ENCODE assay signal across 24 cellular contexts in genomic region chr16:23575834-23576233, GRCh38. TPM values are rescaled to one million over a fixed set of nuclear protein-coding genes. Genes with fewer than 3 reads are reported as not detected.
A peak's percentile ranks its signal among the peaks of the same experiment; 100 is the strongest.
DNase-seq lines count a peak whose midpoint lies in the region; ATAC-seq and TF ChIP-seq lines count a peak whose summit lies in the region.
"Had no signal": no experiment of that assay in that cellular context is flagged by ENCODE, and none has a peak within 500 bp of the region (broad histone marks: within the 10 kb centered on the region; RNA-seq: fewer than 3 reads in every experiment).

No MANE protein-coding gene starts in this region.

- no peak for TF ChIP-seq CTCF in SK-N-SH (IDR thresholded peaks at IDR 0.05)
- TF ChIP-seq CTCF in HCT116 (IDR thresholded peaks at IDR 0.05 in 2 of 3, conservative IDR thresholded peaks at IDR 0.05 in 1 of 3; ENCODE audit: borderline replicate concordance in 1 of 3, insufficient read depth in 1 of 3, low read depth in 2 of 3, low read length in 2 of 3), result no peak
- no peak for TF ChIP-seq CTCF in CD14-positive monocyte (IDR thresholded peaks at IDR 0.05)

- H3K4me3 ChIP-seq in SK-N-SH (ENCODE audit: low read depth in 2 of 2, low read length in 1 of 2) (no peak overlapping the region), HCT116 (replicated peaks in 1 of 2; ENCODE audit: low read depth in 1 of 2, low read length in 2 of 2) (no peak overlapping the region)
- H3K4me3 ChIP-seq: GM12878, HAP-1, ovary, upper lobe of left lung had no signal

- peak; percentile 35; the same call in 2 of the 3 replicates for ATAC-seq in SK-N-SH treated with all-trans-retinoic acid at 6 μM for 48 hours
- ATAC-seq in HCT116, result peak; percentile 58
- ATAC-seq in memory B cell (ENCODE audit: low read depth), result no peak
- ATAC-seq: activated CD4-positive, alpha-beta T cell treated with anti-CD3 and anti-CD28 coated beads for 36 hours; GM12878; stimulated activated memory B cell treated with anti-CD40 and anti-IgM and Interleukin-4, amounts not matched to agents 10 μg/mL and 1 μg/mL and 100 μg/mL, for 72 hours had no signal

- CTCF ChIA-PET in SK-N-SH (lab: Yijun Ruan, JAX), result interaction anchor here (0.9 to 3.5 kb wide), 2 partner anchors 18 to 21 kb away, joined by 6 to 10 read pairs; partner anchors contain the start of genes NDUFAB1 and UBFD1
- CTCF ChIA-PET in HCT116 (lab: Charles Lee), result interaction anchor here (1.4 kb wide), 1 partner anchor 21 kb away, joined by 3 read pairs; no protein-coding TSS in a partner anchor

- H3K4me1 Mint-ChIP-seq in memory B cell (peaks cover 10% of the 10 kb centered on the region), CD14-positive monocyte (peaks cover 24% of the 10 kb centered on the region)
- H3K4me1 Mint-ChIP-seq: activated CD4-positive, alpha-beta T cell treated with anti-CD3 and anti-CD28 coated beads for 36 hours; activated naive CD4-positive, alpha-beta T cell treated with anti-CD3 and anti-CD28 coated beads, Interleukin-2, amount 50 U/mL, for 24 hours had no signal

- in situ Hi-C loops in SK-MEL-5 (cut with HindIII; ENCODE audit: low pct_unique_long_range_greater_than_20kb, low sequenced_read_pairs), result no loop called here

- H3K9me3 Mint-ChIP-seq in memory B cell, result no peaks in the 10 kb centered on the region
- H3K9me3 Mint-ChIP-seq in CD14-positive monocyte, result peaks cover 0 to 2% (median 0%) of the 10 kb centered on the region in 7 donors
- H3K9me3 Mint-ChIP-seq: activated naive CD4-positive, alpha-beta T cell treated with anti-CD3 and anti-CD28 coated beads, Interleukin-2, amount 50 U/mL, for 24 hours; CD4-positive, alpha-beta T cell had no signal

- intact Hi-C loops in HCT116 (cut with micrococcal nuclease), result no loop called here
- intact Hi-C loops in CD14-positive monocyte (cut with micrococcal nuclease), result no loop called here

- H3K4me3 Mint-ChIP-seq in memory B cell, result no peak overlapping the region
- H3K4me3 Mint-ChIP-seq in CD14-positive monocyte, result no peak overlapping the region
- H3K4me3 Mint-ChIP-seq: activated CD4-positive, alpha-beta T cell treated with anti-CD3 and anti-CD28 coated beads for 36 hours; activated naive CD4-positive, alpha-beta T cell treated with anti-CD3 and anti-CD28 coated beads, Interleukin-2, amount 50 U/mL, for 24 hours; CD4-positive, alpha-beta T cell; stimulated activated memory B cell treated with anti-CD40 and anti-IgM and Interleukin-4, amounts not matched to agents 10 μg/mL and 1 μg/mL and 100 μg/mL, for 72 hours had no signal

- no peak for TF ChIP-seq EP300 in SK-N-SH (IDR thresholded peaks at IDR 0.05; ENCODE audit: borderline replicate concordance in 1 of 2, low read depth in 1 of 2, low read length in 1 of 2)

- peaks cover 29 to 43% of the 10 kb centered on the region in 2 experiments for H3K36me3 ChIP-seq in SK-N-SH (replicated peaks in 1 of 2; ENCODE audit: control insufficient read depth in 1 of 2, insufficient read depth in 2 of 2, low read length in 1 of 2)
- peaks cover 5 to 18% of the 10 kb centered on the region in 2 experiments; a peak in 3 of 4 replicates for H3K36me3 ChIP-seq in HCT116 (ENCODE audit: control insufficient read depth in 1 of 2, insufficient read depth in 2 of 2, low read length in 2 of 2)
- H3K36me3 ChIP-seq: ovary had no signal

- WGBS in SK-N-SH (ENCODE audit: low lambda C conversion rate), result 97% methylated on average over 3 of the region's 3 CpGs

- H3K9me2 ChIP-seq in SK-N-SH (no peaks in the 10 kb centered on the region), HCT116 (ENCODE audit: insufficient read depth) (no peaks in the 10 kb centered on the region)

- H3K36me3 Mint-ChIP-seq in memory B cell, result peaks cover 14% of the 10 kb centered on the region
- H3K36me3 Mint-ChIP-seq in CD14-positive monocyte, result peaks cover 45 to 52% of the 10 kb centered on the region in 2 donors

- H2AFZ ChIP-seq in SK-N-SH (ENCODE audit: low read depth) (no peak overlapping the region), HCT116 (ENCODE audit: low read depth, low read length, poor library complexity, severe bottlenecking) (no peak overlapping the region)

- H3K4me1 ChIP-seq in SK-N-SH (ENCODE audit: control insufficient read depth in 1 of 2, insufficient read depth in 2 of 2, low read depth in 1 of 2, low read length in 1 of 2), result no peaks in the 10 kb centered on the region
- no peaks in the 10 kb centered on the region for H3K4me1 ChIP-seq in HCT116 (ENCODE audit: control insufficient read depth in 1 of 2, insufficient read depth in 2 of 2, low read length in 2 of 2)
- H3K4me1 ChIP-seq: upper lobe of left lung had no signal

- H3K27ac ChIP-seq in SK-N-SH (ENCODE audit: low read depth in 2 of 2, low read length in 1 of 2) (no peak overlapping the region), HCT116 (ENCODE audit: low read depth, low read length) (no peak overlapping the region)
- H3K27ac ChIP-seq: ovary, upper lobe of left lung had no signal

- H3K27me3 Mint-ChIP-seq in memory B cell (no peaks in the 10 kb centered on the region), CD14-positive monocyte (ENCODE audit: low read depth in 3 of 3) (no peaks in the 10 kb centered on the region)
- H3K27me3 Mint-ChIP-seq: activated CD4-positive, alpha-beta T cell treated with anti-CD3 and anti-CD28 coated beads for 36 hours; activated naive CD4-positive, alpha-beta T cell treated with anti-CD3 and anti-CD28 coated beads, Interleukin-2, amount 50 U/mL, for 24 hours; CD4-positive, alpha-beta T cell; stimulated activated memory B cell treated with anti-CD40 and anti-IgM and Interleukin-4, amounts not matched to agents 10 μg/mL and 1 μg/mL and 100 μg/mL, for 72 hours had no signal

- no peak for DNase-seq in SK-N-SH
- DNase-seq in HCT116 (ENCODE audit: low read depth, low spot score), result no peak
- DNase-seq in SK-MEL-5 (ENCODE audit: low read depth, low spot score), result peak; percentile 31
- DNase-seq in memory B cell (ENCODE audit: low spot score in 2 of 2), result no peak
- no peak for DNase-seq in GM03348 (ENCODE audit: low spot score)
- DNase-seq in CD14-positive monocyte (ENCODE audit: low spot score), result no peak
- DNase-seq in middle frontal gyrus (ENCODE audit: extremely low spot score, low spot score), result no peak
- DNase-seq: activated CD4-positive, alpha-beta T cell treated with anti-CD3 and anti-CD28 coated beads for 36 hours; AML-193; amniotic stem cell; CD4-positive, alpha-beta T cell; effector CD4-positive, alpha-beta T cell; NCI-H1092 treated with DMSO at 0.1 percent for 48 hours; NCI-H1694 treated with DMSO at 0.1 percent for 48 hours; NCI-H524; OCI-M1; ovary; T-helper 2 cell; upper lobe of left lung had no signal

- H3K27ac Mint-ChIP-seq in memory B cell, result peak overlapping the region; percentile 31
- H3K27ac Mint-ChIP-seq in CD14-positive monocyte, result no peak overlapping the region
- H3K27ac Mint-ChIP-seq: activated CD4-positive, alpha-beta T cell treated with anti-CD3 and anti-CD28 coated beads for 36 hours; activated naive CD4-positive, alpha-beta T cell treated with anti-CD3 and anti-CD28 coated beads, Interleukin-2, amount 50 U/mL, for 24 hours; CD4-positive, alpha-beta T cell; stimulated activated memory B cell treated with anti-CD40 and anti-IgM and Interleukin-4, amounts not matched to agents 10 μg/mL and 1 μg/mL and 100 μg/mL, for 72 hours had no signal

- H3K4me2 ChIP-seq in SK-N-SH (no peak overlapping the region), HCT116 (ENCODE audit: low read length) (no peak overlapping the region)

- POLR2A ChIA-PET in SK-N-SH (lab: Yijun Ruan, JAX), result interaction anchor here (1.1 kb wide), 1 partner anchor 18 kb away, joined by 3 read pairs; the partner anchor contains the start of genes EARS2 and UBFD1
- POLR2A ChIA-PET in HCT116 (lab: Charles Lee), result no interaction called here

- H4K20me1 ChIP-seq in SK-N-SH (ENCODE audit: insufficient read depth) (no peaks in the 10 kb centered on the region), HCT116 (ENCODE audit: insufficient read depth) (no peaks in the 10 kb centered on the region)

- TF ChIP-seq POLR2A in HCT116 (IDR thresholded peaks at IDR 0.05; ENCODE audit: borderline replicate concordance, extremely low read depth, insufficient read depth, insufficient read length), result no peak

- H3K9ac ChIP-seq in SK-N-SH (no peak overlapping the region), HCT116 (ENCODE audit: low read length) (no peak overlapping the region)

- no peaks in the 10 kb centered on the region for H3K79me2 ChIP-seq in SK-N-SH (ENCODE audit: insufficient read depth)
- no peaks in the 10 kb centered on the region for H3K79me2 ChIP-seq in HCT116 (ENCODE audit: insufficient read depth, low read length)

- TF ChIP-seq RAD21 in SK-N-SH (IDR thresholded peaks at IDR 0.05; ENCODE audit: low read length) (no peak), HCT116 (IDR thresholded peaks at IDR 0.05; ENCODE audit: low read depth) (no peak)

- RAD21 ChIA-PET in HCT116 (lab: Charles Lee; ENCODE audit: low non-redundant PET in 1 of 2, low total read pairs in 2 of 2, uncharacterized antibody in 2 of 2, unreplicated experiment in 2 of 2), result no interaction called here

- BruUV-seq in HCT116 (replicated peaks; lab: Mats Ljungman, UMichigan), result no TSS peak

- no peaks in the 10 kb centered on the region for H3K27me3 ChIP-seq in SK-N-SH (ENCODE audit: insufficient read depth)
- H3K27me3 ChIP-seq in HCT116 (ENCODE audit: insufficient read depth, low read length), result no peaks in the 10 kb centered on the region
- H3K27me3 ChIP-seq: ovary had no signal

- H3K9me3 ChIP-seq in SK-N-SH, result no peaks in the 10 kb centered on the region
- no peaks in the 10 kb centered on the region for H3K9me3 ChIP-seq in HCT116 (ENCODE audit: control insufficient read depth in 1 of 2, insufficient read depth in 1 of 2, low read depth in 1 of 2, low read length in 2 of 2)
- H3K9me3 ChIP-seq: HAP-1, ovary, upper lobe of left lung had no signal

- H3F3A ChIP-seq in SK-N-SH (replicated peaks; ENCODE audit: insufficient read depth), result peaks cover 17% of the 10 kb centered on the region

RNA-seq across cellular contexts. Expression of gene UBFD1, which starts 18.3 kb away (rescaled TPM):
- polyA plus RNA-seq in SK-N-SH (2012; rRNA removed) (66.1 and 68.9 TPM in 2 replicates), CD14-positive monocyte (1 to 10 TPM; 8.0 to 8.9 TPM)
- 53.4 and 67.1 TPM in 2 replicates for polyA plus RNA-seq in SK-N-SH (2012; cell fraction: cytosol; rRNA removed)
- 129 and 153 TPM in 2 replicates for polyA plus RNA-seq in SK-N-SH (2012; cell fraction: nucleus; rRNA removed)
- total RNA-seq in HCT116 (2021; ENCODE audit: unreplicated experiment), result 89.6 TPM
- 25.8 and 33.7 TPM in 2 replicates for polyA plus RNA-seq in HCT116 (2012)
- 41.7 and 53.1 TPM in 2 replicates for total RNA-seq in SK-MEL-5 (2014; rRNA removed; shearing (Covaris generic))
- 95.2 and 98.0 TPM in 2 replicates for polyA plus RNA-seq in SK-MEL-5 (2015; cell fraction: cytosol; rRNA removed)
- 88.4 and 100 TPM in 2 replicates for polyA plus RNA-seq in SK-MEL-5 (2015; cell fraction: nucleus; rRNA removed)

RNA-seq across cellular contexts. Expression of gene EARS2, which starts 18.7 kb away (rescaled TPM):
- polyA plus RNA-seq in SK-N-SH (2012; rRNA removed) (23.2 and 37.4 TPM in 2 replicates), CD14-positive monocyte (1 to 10 TPM; 2.9 to 4.2 TPM)
- 19.1 and 24.7 TPM in 2 replicates for polyA plus RNA-seq in SK-N-SH (2012; cell fraction: cytosol; rRNA removed)
- polyA plus RNA-seq in SK-N-SH (2012; cell fraction: nucleus; rRNA removed), result 53.3 and 71.1 TPM in 2 replicates
- 35.6 TPM for total RNA-seq in HCT116 (2021; ENCODE audit: unreplicated experiment)
- 28.7 and 29.2 TPM in 2 replicates for polyA plus RNA-seq in HCT116 (2012)
- 41.9 and 44.3 TPM in 2 replicates for total RNA-seq in SK-MEL-5 (2014; rRNA removed; shearing (Covaris generic))
- polyA plus RNA-seq in SK-MEL-5 (2015; cell fraction: cytosol; rRNA removed), result 67.5 and 73.0 TPM in 2 replicates
- polyA plus RNA-seq in SK-MEL-5 (2015; cell fraction: nucleus; rRNA removed), result 45.2 and 61.6 TPM in 2 replicates

RNA-seq across cellular contexts. Expression of gene NDUFAB1, which starts 20.3 kb away (rescaled TPM):
- 187 and 191 TPM in 2 replicates for polyA plus RNA-seq in SK-N-SH (2012; rRNA removed)
- 205 and 238 TPM in 2 replicates for polyA plus RNA-seq in SK-N-SH (2012; cell fraction: cytosol; rRNA removed)
- 80.8 and 109 TPM in 2 replicates for polyA plus RNA-seq in SK-N-SH (2012; cell fraction: nucleus; rRNA removed)
- total RNA-seq in HCT116 (2021; ENCODE audit: unreplicated experiment), result 169 TPM
- polyA plus RNA-seq in HCT116 (2012), result 87.5 and 158 TPM in 2 replicates
- 182 and 201 TPM in 2 replicates for total RNA-seq in SK-MEL-5 (2014; rRNA removed; shearing (Covaris generic))
- polyA plus RNA-seq in SK-MEL-5 (2015; cell fraction: cytosol; rRNA removed), result 158 and 222 TPM in 2 replicates
- polyA plus RNA-seq in SK-MEL-5 (2015; cell fraction: nucleus; rRNA removed), result 48.3 and 53.0 TPM in 2 replicates
- polyA plus RNA-seq in CD14-positive monocyte, result 100 to 1,000 TPM; 240 to 257 TPM
